ENCODE assay signal across 9 cellular contexts in genomic region chr2:169734172-169734847, GRCh38. TPM values are rescaled to one million over a fixed set of nuclear protein-coding genes. Genes with fewer than 3 reads are reported as not detected.
A peak's percentile ranks its signal among the peaks of the same experiment; 100 is the strongest.
DNase-seq lines count a peak whose midpoint lies in the region; ATAC-seq and TF ChIP-seq lines count a peak whose summit lies in the region.
"Had no signal": no experiment of that assay in that cellular context is flagged by ENCODE, and none has a peak within 500 bp of the region (broad histone marks: within the 10 kb centered on the region; RNA-seq: fewer than 3 reads in every experiment).

No MANE protein-coding gene starts in this region.

- H4K20me1 ChIP-seq in PC-3 (ENCODE audit: low read length) = no peaks in the 10 kb centered on the region

- ATAC-seq in GM18873 (IDR thresholded peaks at IDR 0.05; ENCODE audit: low FRiP score, unreplicated experiment) (peak; percentile 9), HG03066 (IDR thresholded peaks at IDR 0.05; ENCODE audit: low read depth, unreplicated experiment) (peak; percentile 31), PC-3 (peak; percentile 61)

- TSS peak; percentile 48 for BruUV-seq in PC-3 (replicated peaks; lab: Mats Ljungman, UMichigan)

- H3K9me3 ChIP-seq in PC-3 (ENCODE audit: low read length) (no peaks in the 10 kb centered on the region), testis (no peaks in the 10 kb centered on the region)

- peak overlapping the region; percentile 91 for H3K4me2 ChIP-seq in PC-3 (ENCODE audit: low read length)

- CTCF ChIA-PET in PC-3 (lab: Charles Lee) = no interaction called here

- H3F3A ChIP-seq in PC-3 (ENCODE audit: low read length, unreplicated experiment) = no peaks in the 10 kb centered on the region

- TF ChIP-seq POLR2A in lower leg skin (IDR thresholded peaks at IDR 0.05) (no peak), testis (IDR thresholded peaks at IDR 0.05) (no peak)

- no peaks in the 10 kb centered on the region for H3K9me2 ChIP-seq in PC-3 (replicated peaks; ENCODE audit: low read length)

- DNase-seq in CD1c-positive myeloid dendritic cell (ENCODE audit: extremely low spot score) = peak; percentile 8
- DNase-seq in PC-3 = peak; percentile 24
- peak; percentile 58 for DNase-seq in cerebellar cortex (ENCODE audit: low spot score)
- no peak for DNase-seq in lower leg skin (ENCODE audit: low spot score in 2 of 2)
- DNase-seq in testis = peak; percentile 46
- no peak for DNase-seq in dedifferentiated amniotic fluid mesenchymal stem cell (ENCODE audit: extremely low spot score)

- H3K27ac ChIP-seq in PC-3 (ENCODE audit: low read length) (no peak overlapping the region), testis (peak overlapping the region in 1 of 2 donors; percentile 73)

- TF ChIP-seq CTCF in PC-3 (conservative IDR thresholded peaks at IDR 0.05; ENCODE audit: low read depth, low read length) = no peak
- TF ChIP-seq CTCF in lower leg skin (IDR thresholded peaks at IDR 0.05) = no peak
- TF ChIP-seq CTCF in testis (IDR thresholded peaks at IDR 0.05) = no peak

- H3K4me3 ChIP-seq in PC-3 (ENCODE audit: low read length) (peak overlapping the region; percentile 87), lower leg skin (ENCODE audit: low read depth, poor library complexity, severe bottlenecking) (peak overlapping the region; percentile 61), testis (peak overlapping the region; percentile 60 to 70)

- WGBS in lower leg skin, 2 donors = 4% methylated on average over 32 to 34 of the region's 69 CpGs
- 1 to 2% methylated on average over 24 to 46 of the region's 69 CpGs for WGBS in testis, 2 donors

- H3K27me3 ChIP-seq in PC-3 (ENCODE audit: low read length) = no peaks in the 10 kb centered on the region
- H3K27me3 ChIP-seq in testis = no peaks in the 10 kb centered on the region

- H2AFZ ChIP-seq in PC-3 (ENCODE audit: low read length) = peak overlapping the region; percentile 77

- POLR2A ChIA-PET in PC-3 (lab: Charles Lee; ENCODE audit: unreplicated experiment) = interaction anchor here (0.7 kb wide), 1 partner anchor 93 kb away, joined by 8 read pairs; no protein-coding TSS in a partner anchor

- H3K4me1 ChIP-seq in PC-3 (ENCODE audit: insufficient read depth, low read length) (peaks cover 21% of the 10 kb centered on the region), testis (peaks cover 10% of the 10 kb centered on the region)

- H3K9ac ChIP-seq in PC-3 (ENCODE audit: low read length) = peak overlapping the region; percentile 61; the same call in 1 of the 2 replicates

- H3K36me3 ChIP-seq in PC-3 (ENCODE audit: low read depth, low read length) = no peaks in the 10 kb centered on the region
- H3K36me3 ChIP-seq in testis (ENCODE audit: low read depth, missing control alignments) = no peaks in the 10 kb centered on the region

- intact Hi-C loops in PC-3 (cut with micrococcal nuclease) = no loop called here
- intact Hi-C loops in lower leg skin (cut with DNase I; ENCODE audit: low total_unique reads) = no loop called here
- intact Hi-C loops in testis (cut with DNase I; ENCODE audit: low total_unique reads) = no loop called here

- H3K79me2 ChIP-seq in PC-3 (ENCODE audit: low read length) = peaks cover 27% of the 10 kb centered on the region

RNA-seq across cellular contexts. Expression of gene KLHL23, which starts 0.7 kb away (rescaled TPM):
- total RNA-seq in PC-3 (2014; rRNA removed) = 13.6 and 15.3 TPM in 2 replicates
- total RNA-seq in lower leg skin = 1 to 10 TPM in 3 of 4 donors, under 1 TPM in 1; 0.59 to 5.0 (median 2.3) TPM
- 10 to 100 TPM; 25.6 to 29.2 TPM for total RNA-seq in testis
- polyA plus RNA-seq in testis (ENCODE audit: insufficient read depth, low read depth, low replicate concordance) = 13.2 TPM

RNA-seq across cellular contexts. Expression of gene PHOSPHO2, which starts 40.0 kb away (rescaled TPM):
- total RNA-seq in PC-3 (2014; rRNA removed) (5.0 and 5.9 TPM in 2 replicates), lower leg skin (1 to 10 TPM; 2.7 to 7.6 (median 4.4) TPM), testis (10 to 100 TPM in 1 of 2 donors, 1 to 10 TPM in 1; 9.7 to 24.4 TPM)
- 36.5 TPM for polyA plus RNA-seq in testis (ENCODE audit: insufficient read depth, low read depth, low replicate concordance)

RNA-seq across cellular contexts. Expression of gene CFAP210, which starts 40.1 kb away (rescaled TPM):
- total RNA-seq in PC-3 (2014; rRNA removed) = not detected in 2 replicates
- not detected for total RNA-seq in lower leg skin
- 10 to 100 TPM; 12.6 to 21.8 TPM for total RNA-seq in testis
- polyA plus RNA-seq in testis (ENCODE audit: insufficient read depth, low read depth, low replicate concordance) = 17.2 TPM
- total RNA-seq: SK-MEL-5 had no signal

Comparison
In these comparisons a context has a peak if more than half of its experiments do, and no peak if none do; other contexts are left out.
1. DNase-seq: peak in CD1c-positive myeloid dendritic cell (single experiment), PC-3 (single experiment), cerebellar cortex (single experiment) and testis (single experiment); none in lower leg skin (0 of 2) and dedifferentiated amniotic fluid mesenchymal stem cell (single experiment).
2. ATAC-seq: peak in every context shown above with its lines; median percentile 61 in PC-3; 31 in HG03066; 9 in GM18873.
3. RNA of gene CFAP210, which starts 40.1 kb away (total RNA-seq): 12.6 to 21.8 TPM in testis; not detected in PC-3 and not detected in lower leg skin; every median in the first group is over 10 times any median in the second.
4. Peak in every context shown above with its lines, with median percentiles within 50 percentile points of each other: H3K4me3 ChIP-seq.